Comparison of ENCODE assay signal across 8 cellular contexts in genomic region chr18:2847341-2848144, GRCh38. TPM values are rescaled to one million over a fixed set of nuclear protein-coding genes. Genes with fewer than 3 reads are reported as not detected.
DNase-seq lines count a peak whose midpoint lies in the region; ATAC-seq and TF ChIP-seq lines count a peak whose summit lies in the region.

No MANE protein-coding gene starts in this region.

- TF ChIP-seq CTCF in foreskin keratinocyte (conservative IDR thresholded peaks at IDR 0.05) (no peak), ovary (IDR thresholded peaks at IDR 0.05) (no peak)

- H3K36me3 ChIP-seq in ovary, result no peaks in the 10 kb centered on the region

- TF ChIP-seq EP300 in ovary (IDR thresholded peaks at IDR 0.05), result no peak

- ATAC-seq in HG02678 (IDR thresholded peaks at IDR 0.05; ENCODE audit: unreplicated experiment) (peak; percentile 48), foreskin keratinocyte (peak; percentile 8)

- 0 to 1% (median 1%) methylated on average over 62 to 71 of the region's 71 CpGs for WGBS in ovary, 3 donors

- intact Hi-C loops in ovary (cut with DNase I), result loop anchor here in 1 of 4 donors (2.0 kb wide), 1 partner anchor 57 kb away; no protein-coding TSS in a partner anchor

- H3K9me3 ChIP-seq in ovary, result no peaks in the 10 kb centered on the region

- peak; percentile 3 for DNase-seq in Daoy (ENCODE audit: low read depth)
- peak; percentile 73 for DNase-seq in activated CD8-positive, alpha-beta memory T cell treated with anti-CD3 and anti-CD28 coated beads, Interleukin-2, amount 50 U/mL, for 48 hours
- peak in 1 of 2 donors; percentile 42 for DNase-seq in foreskin keratinocyte
- peak; percentile 44 to 73 (median 62) for DNase-seq in ovary
- no peak for DNase-seq in HT-29 (ENCODE audit: low spot score)
- DNase-seq in caudate nucleus (lab: John Stamatoyannopoulos, UW), result no peak
- no peak for DNase-seq in Ammon's horn (ENCODE audit: low spot score)

- H3K27me3 ChIP-seq in foreskin keratinocyte (peaks cover 76% of the 10 kb centered on the region), ovary (no peaks in the 10 kb centered on the region)

- H3K4me3 ChIP-seq in ovary, result peak overlapping the region; percentile 56

- H3K27ac ChIP-seq in foreskin keratinocyte (no peak overlapping the region), ovary (peak overlapping the region; percentile 65 to 83), caudate nucleus (ENCODE audit: low read depth, low read length) (no peak overlapping the region)

- no peak for TF ChIP-seq POLR2A in ovary (IDR thresholded peaks at IDR 0.05)

- no peaks in the 10 kb centered on the region for H3K4me1 ChIP-seq in foreskin keratinocyte
- H3K4me1 ChIP-seq in ovary (ENCODE audit: insufficient read depth), result peaks cover 4% of the 10 kb centered on the region

RNA-seq across cellular contexts. Expression of gene EMILIN2, which starts 0.7 kb away (rescaled TPM):
- 0.40 TPM in 1 of 2 replicates, not detected in the other for total RNA-seq in Daoy (2014; rRNA removed; shearing (Covaris generic))
- 0.42 and 0.65 TPM in 2 replicates for total RNA-seq in foreskin keratinocyte
- 0.55 and 0.82 TPM in 2 replicates for polyA plus RNA-seq in foreskin keratinocyte
- total RNA-seq in ovary, result 10 to 100 TPM; 32.6 to 40.4 (median 34.3) TPM
- polyA plus RNA-seq in ovary, result 10 to 100 TPM; 16.5 to 17.1 TPM
- 33.0 and 48.0 TPM in 2 replicates for total RNA-seq in HT-29 (2014; rRNA removed; shearing (Covaris generic))

Comparison
In these comparisons a context has a peak if more than half of its experiments do, and no peak if none do; other contexts are left out.
1. DNase-seq: peak in Daoy (single experiment), activated CD8-positive, alpha-beta memory T cell treated with anti-CD3 and anti-CD28 coated beads, Interleukin-2, amount 50 U/mL, for 48 hours (single experiment) and ovary (5 of 5); none in HT-29 (single experiment), caudate nucleus (0 of 61) and Ammon's horn (single experiment).
2. H3K27ac ChIP-seq: peak in ovary (2 of 2); none in foreskin keratinocyte (single experiment) and caudate nucleus (single experiment).
3. RNA of gene EMILIN2, which starts 0.7 kb away (total RNA-seq): 32.6 to 40.4 TPM in ovary and 33.0 to 48.0 TPM in HT-29; 0.42 to 0.65 TPM in foreskin keratinocyte and 0.40 TPM in Daoy; every median in the first group is over 10 times any median in the second.